In genomic region chr10:87092861-87093460, GRCh38 we compare ENCODE assay signal across 8 cellular contexts. TPM values are rescaled to one million over a fixed set of nuclear protein-coding genes. Genes with fewer than 3 reads are reported as not detected.
A peak's percentile ranks its signal among the peaks of the same experiment; 100 is the strongest.
DNase-seq lines count a peak whose midpoint lies in the region; ATAC-seq and TF ChIP-seq lines count a peak whose summit lies in the region.

No MANE protein-coding gene starts in this region.

- peak in 3 of 10 experiments; percentile 6 to 16 (median 15) for DNase-seq in CD4-positive, alpha-beta T cell
- DNase-seq in H7: peak; percentile 66
- peak in 1 of 3 donors; percentile 16 for DNase-seq in T-helper 17 cell
- no peak for DNase-seq in endothelial cell (ENCODE audit: low spot score)
- no peak for DNase-seq in naive B cell
- no peak for DNase-seq in occipital lobe (lab: John Stamatoyannopoulos, UW)

- peak overlapping the region; percentile 22 for H3K27ac ChIP-seq in CD4-positive, alpha-beta T cell (ENCODE audit: low read depth, low read length)

- H3K4me3 Mint-ChIP-seq in CD4-positive, alpha-beta T cell: peak overlapping the region; percentile 96
- H3K4me3 Mint-ChIP-seq in T-helper 17 cell (peak overlapping the region; percentile 95), endothelial cell (ENCODE audit: unreplicated experiment) (peak overlapping the region; percentile 97), naive B cell (peak overlapping the region; percentile 92 to 98 (median 96))

- H3K36me3 ChIP-seq in H7 (replicated peaks; ENCODE audit: control insufficient read depth, insufficient read depth, low read length): no peaks in the 10 kb centered on the region

- POLR2A ChIA-PET in CD4-positive, alpha-beta T cell (lab: Charles Lee): interaction anchor here (1.0 to 5.7 kb wide), 3 partner anchors 8 to 123 kb away, joined by 3 to 32 read pairs (median 8); no protein-coding TSS in a partner anchor

- no peak for ATAC-seq in CD4-positive, alpha-beta T cell (ENCODE audit: poor library complexity)
- peak; percentile 1 for ATAC-seq in T-helper 17 cell
- no peak for ATAC-seq in naive B cell (ENCODE audit: low read depth in 2 of 2)
- ATAC-seq in GM21825 (IDR thresholded peaks at IDR 0.05; ENCODE audit: unreplicated experiment): no peak
- no peak for ATAC-seq in GM18502 (IDR thresholded peaks at IDR 0.05; ENCODE audit: poor library complexity, unreplicated experiment)

- H3K9me3 Mint-ChIP-seq in CD4-positive, alpha-beta T cell: no peaks in the 10 kb centered on the region
- no peaks in the 10 kb centered on the region for H3K9me3 Mint-ChIP-seq in endothelial cell (ENCODE audit: unreplicated experiment)
- no peaks in the 10 kb centered on the region for H3K9me3 Mint-ChIP-seq in naive B cell

- no peaks in the 10 kb centered on the region for H3K27me3 ChIP-seq in CD4-positive, alpha-beta T cell (ENCODE audit: control insufficient read depth, insufficient read depth, low read length)
- H3K27me3 ChIP-seq in H7 (ENCODE audit: control insufficient read depth, insufficient read depth, low read length): no peaks in the 10 kb centered on the region

- CTCF ChIA-PET in CD4-positive, alpha-beta T cell (lab: Charles Lee): interaction anchor here (1.1 to 2.7 kb wide), 3 partner anchors 9 to 132 kb away, joined by 5 to 7 read pairs (median 5); no protein-coding TSS in a partner anchor

- peaks cover 32% of the 10 kb centered on the region for H3K36me3 Mint-ChIP-seq in CD4-positive, alpha-beta T cell (ENCODE audit: low read depth)
- H3K36me3 Mint-ChIP-seq in T-helper 17 cell (ENCODE audit: low read depth) (no peaks in the 10 kb centered on the region), endothelial cell (ENCODE audit: low read depth, unreplicated experiment) (peaks cover 4% of the 10 kb centered on the region), naive B cell (no peaks in the 10 kb centered on the region)

- intact Hi-C loops in CD4-positive, alpha-beta T cell (cut with DNase I, micrococcal nuclease): loop anchor here in 1 of 2 experiments (5.0 to 10.0 kb wide), 2 partner anchors 381 to 568 kb away; partner anchors contain the start of gene WAPL

- H3K4me3 ChIP-seq in H7 (ENCODE audit: insufficient read depth, low read depth, low read length): peak overlapping the region; percentile 68

- H3K4me1 Mint-ChIP-seq in CD4-positive, alpha-beta T cell (ENCODE audit: low read depth): peaks cover 71% of the 10 kb centered on the region
- H3K4me1 Mint-ChIP-seq in T-helper 17 cell (peaks cover 41% of the 10 kb centered on the region), endothelial cell (ENCODE audit: unreplicated experiment) (peaks cover 28% of the 10 kb centered on the region), naive B cell (peaks cover 40 to 52% (median 45%) of the 10 kb centered on the region in 3 donors)

- TF ChIP-seq CTCF in CD4-positive, alpha-beta T cell (IDR thresholded peaks at IDR 0.05): no peak
- TF ChIP-seq CTCF in endothelial cell (IDR thresholded peaks at IDR 0.05; ENCODE audit: unreplicated experiment): no peak

- H3K27ac Mint-ChIP-seq in CD4-positive, alpha-beta T cell: peak overlapping the region; percentile 94
- H3K27ac Mint-ChIP-seq in T-helper 17 cell (peak overlapping the region; percentile 96), endothelial cell (ENCODE audit: unreplicated experiment) (peak overlapping the region; percentile 82), naive B cell (peak overlapping the region; percentile 61 to 98 (median 86))

- H3K9me3 ChIP-seq in CD4-positive, alpha-beta T cell (ENCODE audit: control insufficient read depth, low read length): no peaks in the 10 kb centered on the region
- H3K9me3 ChIP-seq in T-helper 17 cell (ENCODE audit: control insufficient read depth, low read length, poor library complexity, severe bottlenecking): no peaks in the 10 kb centered on the region

- H3K27me3 Mint-ChIP-seq in CD4-positive, alpha-beta T cell: no peaks in the 10 kb centered on the region
- H3K27me3 Mint-ChIP-seq in T-helper 17 cell (no peaks in the 10 kb centered on the region), endothelial cell (ENCODE audit: unreplicated experiment) (peaks cover 10% of the 10 kb centered on the region), naive B cell (no peaks in the 10 kb centered on the region)

RNA-seq across cellular contexts. Expression of gene GLUD1, which starts 1.7 kb away (rescaled TPM):
- 10 to 100 TPM; 81.0 to 82.4 TPM for total RNA-seq in CD4-positive, alpha-beta T cell
- total RNA-seq in H7 (2014; rRNA removed; shearing (Covaris generic)): 151 and 177 TPM in 2 replicates
- total RNA-seq in T-helper 17 cell (100 to 1,000 TPM; 107 TPM), endothelial cell (ENCODE audit: unreplicated experiment) (79.2 TPM), occipital lobe (175 TPM)
- polyA plus RNA-seq in naive B cell (ENCODE audit: low read depth in 6 of 6): 100 to 1,000 TPM in 4 of 6 donors, 10 to 100 TPM in 2; 90.7 to 158 (median 104) TPM

RNA-seq across cellular contexts. Expression of gene SHLD2, which starts 2.0 kb away (rescaled TPM):
- 10 to 100 TPM; 20.6 to 23.0 TPM for total RNA-seq in CD4-positive, alpha-beta T cell
- 31.2 and 35.8 TPM in 2 replicates for total RNA-seq in H7 (2014; rRNA removed; shearing (Covaris generic))
- 10 to 100 TPM; 28.9 to 31.3 TPM for total RNA-seq in T-helper 17 cell
- total RNA-seq in endothelial cell (ENCODE audit: unreplicated experiment): 16.1 TPM
- 10 to 100 TPM in 5 of 6 donors, 1 to 10 TPM in 1; 8.6 to 18.1 (median 14.9) TPM for polyA plus RNA-seq in naive B cell (ENCODE audit: low read depth in 6 of 6)
- total RNA-seq in occipital lobe: 37.1 TPM
